18 cellular contexts compared by ENCODE assay signal in the genomic region with DNA sequence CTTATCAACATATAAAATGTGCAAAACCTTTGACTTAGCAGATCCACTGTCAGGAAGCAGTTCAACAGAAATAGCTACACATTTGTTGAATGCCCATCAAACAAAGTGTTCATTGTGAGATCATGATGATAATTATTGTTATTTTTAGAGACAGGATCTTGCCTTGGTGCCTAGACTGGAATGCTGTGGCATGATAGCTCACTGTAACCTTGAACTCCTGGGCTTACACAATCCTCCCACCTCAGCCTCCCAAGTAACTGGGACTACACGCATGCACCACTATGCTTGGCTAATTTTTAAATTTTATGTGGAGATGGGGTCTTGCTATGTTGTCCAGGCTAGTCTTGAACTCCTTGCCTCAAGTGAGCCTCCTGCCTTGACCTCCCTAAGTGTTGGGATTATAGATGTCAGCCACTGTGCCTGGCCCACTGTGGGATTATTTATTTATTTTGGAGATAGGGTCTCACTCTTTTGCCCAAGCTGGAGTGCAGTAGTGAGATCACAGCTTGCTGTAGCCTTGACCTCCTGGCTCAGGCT.
"Had no signal": no experiment of that assay in that cellular context is flagged by ENCODE, and none has a peak within 500 bp of the region (broad histone marks: within the 10 kb centered on the region; RNA-seq: fewer than 3 reads in every experiment).

No MANE protein-coding gene starts in this region.

- H3K27me3 ChIP-seq: right atrium auricular region, suprapubic skin, tibial artery had no signal

- H3K4me3 Mint-ChIP-seq: naive thymus-derived CD4-positive, alpha-beta T cell; nephron progenitor cell had no signal

- H3K4me2 ChIP-seq: smooth muscle cell had no signal

- H2AFZ ChIP-seq: parathyroid adenoma had no signal

- H3K27ac Mint-ChIP-seq: naive thymus-derived CD4-positive, alpha-beta T cell; nephron progenitor cell had no signal

- DNase-seq: caudate nucleus; effector CD4-positive, alpha-beta T cell; head of caudate nucleus; hippocampal formation; left colon; left ventricle myocardium superior; naive thymus-derived CD4-positive, alpha-beta T cell; nephron progenitor cell; stimulated activated CD4-positive, alpha-beta T cell treated with anti-CD3 and anti-CD28 coated beads, Interleukin-2, amount 100 ng/mL, for 48 hours; stimulated activated naive CD8-positive, alpha-beta T cell treated with anti-CD3 and anti-CD28 coated beads, Interleukin-15, Interleukin-2, amounts not matched to agents 100 U/mL and 50 U/mL, for 24 hours; tibial artery had no signal

- H3K27ac ChIP-seq: coronary artery, parathyroid adenoma, right atrium auricular region, suprapubic skin, tibial artery had no signal

- H3K9me3 Mint-ChIP-seq: naive thymus-derived CD4-positive, alpha-beta T cell; nephron progenitor cell had no signal

- H3K9me3 ChIP-seq: right atrium auricular region, suprapubic skin, tibial artery had no signal

- H3K27me3 Mint-ChIP-seq: naive thymus-derived CD4-positive, alpha-beta T cell had no signal

- H3K4me3 ChIP-seq: coronary artery, lung, right atrium auricular region, smooth muscle cell, suprapubic skin, tibial artery had no signal

- H3K79me2 ChIP-seq: parathyroid adenoma had no signal

- H3K9ac ChIP-seq: parathyroid adenoma had no signal

- ATAC-seq: esophagus mucosa; left colon; naive thymus-derived CD4-positive, alpha-beta T cell; stimulated activated naive CD8-positive, alpha-beta T cell treated with anti-CD3 and anti-CD28 coated beads, Interleukin-15, Interleukin-2, amounts not matched to agents 100 U/mL and 50 U/mL, for 24 hours had no signal
